ENCODE assay signal across 1 cellular context in genomic region chr1:28148880-28149195, GRCh38.
TF ChIP-seq lines count a peak whose summit lies in the region.

No MANE protein-coding gene starts in this region.

TF ChIP-seq in GM12878, 131 proteins besides CTCF, POLR2A, EP300 and RAD21:
- TF ChIP-seq POLR2AphosphoS5 (IDR thresholded peaks at IDR 0.05; ENCODE audit: low read length) (no peak), NRF1 (conservative IDR thresholded peaks at IDR 0.05; ENCODE audit: low read depth, low read length) (no peak), HDAC2 (IDR thresholded peaks at IDR 0.05) (no peak), STAT3 (IDR thresholded peaks at IDR 0.05; ENCODE audit: low read depth, low read length) (no peak), ZNF592 (IDR thresholded peaks at IDR 0.05) (no peak), MTA2 (IDR thresholded peaks at IDR 0.05; ENCODE audit: low read depth) (no peak), MXI1 (IDR thresholded peaks at IDR 0.05; ENCODE audit: low read depth, low read length) (no peak), RFX5 (IDR thresholded peaks at IDR 0.05; ENCODE audit: low read depth, low read length) (no peak), CEBPB (IDR thresholded peaks at IDR 0.05; ENCODE audit: borderline replicate concordance in 1 of 2, low read depth in 2 of 2, low read length in 2 of 2) (no peak), ATF3 (IDR thresholded peaks at IDR 0.05; ENCODE audit: borderline replicate concordance, extremely low read depth, low read depth, low read length) (no peak), USF1 (IDR thresholded peaks at IDR 0.05; ENCODE audit: borderline replicate concordance, extremely low read length, insufficient read depth, low read depth, low read length) (no peak), SUZ12 (IDR thresholded peaks at IDR 0.05; ENCODE audit: unreplicated experiment) (no peak)
TF ChIP-seq in GM12878: peak in this region for 0.
